32 cellular contexts compared by ENCODE assay signal in genomic region chr1:218302155-218302554, GRCh38.
"Had no signal": no experiment of that assay in that cellular context is flagged by ENCODE, and none has a peak within 500 bp of the region (broad histone marks: within the 10 kb centered on the region; RNA-seq: fewer than 3 reads in every experiment).

No MANE protein-coding gene starts in this region.

- H3K9me3 Mint-ChIP-seq: activated B cell treated with CpG ODN at 0.5 μM for 24 hours; immature natural killer cell; mesothelial cell of epicardium; naive B cell; nephron progenitor cell; stimulated activated memory B cell treated with anti-CD40 and anti-IgM and Interleukin-4, amounts not matched to agents 10 μg/mL and 1 μg/mL and 100 μg/mL, for 72 hours; stimulated activated naive CD8-positive, alpha-beta T cell treated with anti-CD3 and anti-CD28 coated beads, Interleukin-15, amount 100 ng/mL, for 72 hours; T-helper 1 cell treated with Interleukin-12 subunit alpha and Interleukin-12 subunit beta and Interleukin-4 antibody, amounts not matched to agents 30 μg/mL and 1 μg/mL, for 36 hours; type B pancreatic cell had no signal

- H3K4me2 ChIP-seq: smooth muscle cell had no signal

- ATAC-seq: activated CD4-positive, alpha-beta T cell treated with anti-CD3 and anti-CD28 coated beads for 36 hours; gastrocnemius medialis; left colon; psoas muscle; stimulated activated memory B cell treated with anti-CD40 and anti-IgM and Interleukin-4, amounts not matched to agents 10 μg/mL and 1 μg/mL and 100 μg/mL, for 72 hours; stimulated activated naive CD8-positive, alpha-beta T cell treated with anti-CD3 and anti-CD28 coated beads, Interleukin-15, amount 100 ng/mL, for 72 hours had no signal

- H3K4me3 Mint-ChIP-seq: activated B cell treated with CpG ODN at 0.5 μM for 24 hours; activated CD4-positive, alpha-beta T cell treated with anti-CD3 and anti-CD28 coated beads for 36 hours; immature natural killer cell; mesothelial cell of epicardium; naive B cell; nephron progenitor cell; stimulated activated memory B cell treated with anti-CD40 and anti-IgM and Interleukin-4, amounts not matched to agents 10 μg/mL and 1 μg/mL and 100 μg/mL, for 72 hours; stimulated activated naive CD8-positive, alpha-beta T cell treated with anti-CD3 and anti-CD28 coated beads, Interleukin-15, amount 100 ng/mL, for 72 hours; T-helper 1 cell treated with Interleukin-12 subunit alpha and Interleukin-12 subunit beta and Interleukin-4 antibody, amounts not matched to agents 30 μg/mL and 1 μg/mL, for 36 hours; type B pancreatic cell had no signal

- H3K36me3 ChIP-seq: brain microvascular endothelial cell, pancreas, uterus had no signal

- H3K27ac ChIP-seq: brain microvascular endothelial cell, coronary artery, dorsolateral prefrontal cortex, gastrocnemius medialis, pancreas, psoas muscle, uterus had no signal

- DNase-seq: activated B cell treated with CpG ODN at 0.5 μM for 24 hours; activated CD4-positive, alpha-beta T cell treated with anti-CD3 and anti-CD28 coated beads for 36 hours; activated effector memory CD4-positive, alpha-beta T cell treated with anti-CD3 and anti-CD28 coated beads, Interleukin-2, amount 50 U/mL, for 16 hours; activated naive CD4-positive, alpha-beta T cell treated with anti-CD3 and anti-CD28 coated beads, Interleukin-2, amount 50 U/mL, for 16 hours; amniotic stem cell; brain microvascular endothelial cell; dorsolateral prefrontal cortex; effector memory CD4-positive, alpha-beta T cell; erythroblast; gastrocnemius medialis; hippocampal formation; immature natural killer cell; kidney; left colon; mammary epithelial cell; naive B cell; nephron progenitor cell; pancreas; psoas muscle; stimulated activated CD4-positive, alpha-beta T cell treated with anti-CD3 and anti-CD28 coated beads, Interleukin-1b, Interleukin-23, amount 100 ng/mL, for 48 hours; stimulated activated CD4-positive, alpha-beta T cell treated with anti-CD3 and anti-CD28 coated beads, Interleukin-4, amount 100 ng/mL, for 4 hours; stimulated activated CD8-positive, alpha-beta memory T cell treated with anti-CD3 and anti-CD28 coated beads, Interleukin-4, amount 100 ng/mL, for 48 hours; stimulated activated naive CD8-positive, alpha-beta T cell treated with anti-CD3 and anti-CD28 coated beads, Interleukin-15, amount 100 ng/mL, for 72 hours; substantia nigra; uterus had no signal

- H3K4me3 ChIP-seq: coronary artery, dorsolateral prefrontal cortex, gastrocnemius medialis, pancreas, psoas muscle, uterus had no signal

- H3K27me3 ChIP-seq: brain microvascular endothelial cell, dorsolateral prefrontal cortex, gastrocnemius medialis, pancreas, uterus had no signal

- H3K27me3 Mint-ChIP-seq: activated B cell treated with CpG ODN at 0.5 μM for 24 hours; activated CD4-positive, alpha-beta T cell treated with anti-CD3 and anti-CD28 coated beads for 36 hours; naive B cell; stimulated activated memory B cell treated with anti-CD40 and anti-IgM and Interleukin-4, amounts not matched to agents 10 μg/mL and 1 μg/mL and 100 μg/mL, for 72 hours; stimulated activated naive CD8-positive, alpha-beta T cell treated with anti-CD3 and anti-CD28 coated beads, Interleukin-15, amount 100 ng/mL, for 72 hours; type B pancreatic cell had no signal

- H3K36me3 Mint-ChIP-seq: mesothelial cell of epicardium had no signal

- H3K9me3 ChIP-seq: gastrocnemius medialis, pancreas, psoas muscle, uterus had no signal

- H3K27ac Mint-ChIP-seq: activated B cell treated with CpG ODN at 0.5 μM for 24 hours; activated CD4-positive, alpha-beta T cell treated with anti-CD3 and anti-CD28 coated beads for 36 hours; immature natural killer cell; mesothelial cell of epicardium; naive B cell; nephron progenitor cell; stimulated activated memory B cell treated with anti-CD40 and anti-IgM and Interleukin-4, amounts not matched to agents 10 μg/mL and 1 μg/mL and 100 μg/mL, for 72 hours; stimulated activated naive CD8-positive, alpha-beta T cell treated with anti-CD3 and anti-CD28 coated beads, Interleukin-15, amount 100 ng/mL, for 72 hours; T-helper 1 cell treated with Interleukin-12 subunit alpha and Interleukin-12 subunit beta and Interleukin-4 antibody, amounts not matched to agents 30 μg/mL and 1 μg/mL, for 36 hours; type B pancreatic cell had no signal

- H3K4me1 ChIP-seq: uterus had no signal

- FAIRE-seq: astrocyte, kidney, pancreas had no signal
